Comparison of ENCODE assay signal across 23 cellular contexts in the genomic region with DNA sequence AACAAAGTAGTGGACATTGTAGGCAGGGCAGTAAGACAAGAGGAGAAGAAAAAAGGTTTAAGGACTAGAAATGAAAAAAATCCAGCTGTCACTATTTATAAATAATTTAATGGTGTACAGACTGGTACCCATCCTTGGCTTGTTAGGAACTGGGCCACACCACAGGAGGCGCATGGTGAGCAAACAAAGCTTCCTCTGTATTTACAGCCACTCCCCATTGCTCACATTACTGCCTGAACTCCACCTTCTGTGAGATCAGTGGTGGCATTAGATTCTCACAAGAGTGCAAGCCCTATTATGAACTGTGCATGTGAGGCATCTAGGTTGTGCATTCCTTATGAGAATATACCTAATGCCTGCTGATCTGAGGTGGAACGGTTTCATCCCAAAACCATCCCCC.
"Had no signal": no experiment of that assay in that cellular context is flagged by ENCODE, and none has a peak within 500 bp of the region (broad histone marks: within the 10 kb centered on the region; RNA-seq: fewer than 3 reads in every experiment).

No MANE protein-coding gene starts in this region.

- H3K4me1 ChIP-seq: foreskin keratinocyte, parathyroid adenoma, prostate gland, spleen, testis, tibial nerve had no signal

- H3K9ac ChIP-seq: parathyroid adenoma had no signal

- H3K36me3 ChIP-seq: prostate gland, spleen, tibial nerve had no signal

- H3K27ac Mint-ChIP-seq: dendritic cell treated with granulocyte-macrophage colony-stimulating factor and Interleukin-4, amounts not matched to agents 40 ng/mL and 50 ng/mL, for 4 days; effector memory CD8-positive, alpha-beta T cell; immature natural killer cell; nephron progenitor cell; stimulated activated naive B cell treated with anti-CD40 and anti-IgM and Interleukin-4, amounts not matched to agents 10 μg/mL and 1 μg/mL and 100 μg/mL, for 72 hours; stimulated activated naive CD8-positive, alpha-beta T cell treated with anti-CD3 and anti-CD28 coated beads, Interleukin-15, amount 100 ng/mL, for 72 hours had no signal

- H3K9me3 ChIP-seq: prostate gland, spleen, testis, tibial nerve had no signal

- H3K79me2 ChIP-seq: parathyroid adenoma had no signal

- H2AFZ ChIP-seq: parathyroid adenoma had no signal

- H3K36me3 Mint-ChIP-seq: naive thymus-derived CD4-positive, alpha-beta T cell; stimulated activated naive B cell treated with anti-CD40 and anti-IgM and Interleukin-4, amounts not matched to agents 10 μg/mL and 1 μg/mL and 100 μg/mL, for 72 hours had no signal

- H3K4me3 Mint-ChIP-seq: dendritic cell treated with granulocyte-macrophage colony-stimulating factor and Interleukin-4, amounts not matched to agents 40 ng/mL and 50 ng/mL, for 4 days; effector memory CD8-positive, alpha-beta T cell; immature natural killer cell; naive thymus-derived CD4-positive, alpha-beta T cell; nephron progenitor cell; stimulated activated naive B cell treated with anti-CD40 and anti-IgM and Interleukin-4, amounts not matched to agents 10 μg/mL and 1 μg/mL and 100 μg/mL, for 72 hours; stimulated activated naive CD8-positive, alpha-beta T cell treated with anti-CD3 and anti-CD28 coated beads, Interleukin-15, amount 100 ng/mL, for 72 hours had no signal

- H3K4me1 Mint-ChIP-seq: immature natural killer cell; stimulated activated naive CD8-positive, alpha-beta T cell treated with anti-CD3 and anti-CD28 coated beads, Interleukin-15, amount 100 ng/mL, for 72 hours had no signal

- ATAC-seq: effector memory CD8-positive, alpha-beta T cell; foreskin keratinocyte; left cardiac atrium; left ventricle myocardium superior; naive thymus-derived CD4-positive, alpha-beta T cell; sciatic nerve; stimulated activated naive B cell treated with anti-CD40 and anti-IgM and Interleukin-4, amounts not matched to agents 10 μg/mL and 1 μg/mL and 100 μg/mL, for 72 hours; stimulated activated naive CD8-positive, alpha-beta T cell treated with anti-CD3 and anti-CD28 coated beads, Interleukin-15, amount 100 ng/mL, for 72 hours had no signal

- H3K27me3 Mint-ChIP-seq: dendritic cell treated with granulocyte-macrophage colony-stimulating factor and Interleukin-4, amounts not matched to agents 40 ng/mL and 50 ng/mL, for 4 days; stimulated activated naive B cell treated with anti-CD40 and anti-IgM and Interleukin-4, amounts not matched to agents 10 μg/mL and 1 μg/mL and 100 μg/mL, for 72 hours; stimulated activated naive CD8-positive, alpha-beta T cell treated with anti-CD3 and anti-CD28 coated beads, Interleukin-15, amount 100 ng/mL, for 72 hours had no signal

- H3K9me3 Mint-ChIP-seq: dendritic cell treated with granulocyte-macrophage colony-stimulating factor and Interleukin-4, amounts not matched to agents 40 ng/mL and 50 ng/mL, for 4 days; immature natural killer cell had no signal

- DNase-seq: effector memory CD8-positive, alpha-beta T cell; erythroblast; foreskin keratinocyte; immature natural killer cell; left cardiac atrium; left ventricle myocardium superior; mesendoderm; naive thymus-derived CD4-positive, alpha-beta T cell; nephron progenitor cell; retina; spleen; stimulated activated CD4-positive, alpha-beta T cell treated with anti-CD3 and anti-CD28 coated beads, Interleukin-15, amount 100 ng/mL, for 24 hours; stimulated activated CD4-positive, alpha-beta T cell treated with anti-CD3 and anti-CD28 coated beads, Interleukin-1b, Interleukin-23, amount 100 ng/mL, for 48 hours; stimulated activated CD4-positive, alpha-beta T cell treated with anti-CD3 and anti-CD28 coated beads, Interleukin-4, amount 100 ng/mL, for 24 hours; stimulated activated naive B cell treated with anti-CD40 and anti-IgM and Interleukin-4, amounts not matched to agents 10 μg/mL and 1 μg/mL and 100 μg/mL, for 72 hours; stimulated activated naive CD8-positive, alpha-beta T cell treated with anti-CD3 and anti-CD28 coated beads, Interleukin-15, amount 100 ng/mL, for 72 hours; testis had no signal

- H3K27me3 ChIP-seq: foreskin keratinocyte, spleen, testis, tibial nerve had no signal

- H3K27ac ChIP-seq: foreskin keratinocyte, parathyroid adenoma, prostate gland, spleen, testis, tibial nerve had no signal

- H3K4me3 ChIP-seq: lung, prostate gland, spleen, testis, tibial nerve had no signal
